ENCODE assay signal across 22 cellular contexts in genomic region chr17:4666296-4666695, GRCh38. TPM values are rescaled to one million over a fixed set of nuclear protein-coding genes. Genes with fewer than 3 reads are reported as not detected.
DNase-seq lines count a peak whose midpoint lies in the region; ATAC-seq, FAIRE-seq and TF ChIP-seq lines count a peak whose summit lies in the region.
"Had no signal": no experiment of that assay in that cellular context is flagged by ENCODE, and none has a peak within 500 bp of the region (broad histone marks: within the 10 kb centered on the region; RNA-seq: fewer than 3 reads in every experiment).

No MANE protein-coding gene starts in this region.

- no peak for ATAC-seq in GM18511 (IDR thresholded peaks at IDR 0.05; ENCODE audit: unreplicated experiment)

- peak; percentile 5 for DNase-seq in AG10803 (ENCODE audit: low read depth)
- peak; percentile 69 for DNase-seq in NCI-H460 (ENCODE audit: extremely low read depth, low read depth)
- peak; percentile 21 for DNase-seq in fibroblast of gingiva (ENCODE audit: low read depth)
- peak; percentile 46 for DNase-seq in retinal pigment epithelial cell (ENCODE audit: low read depth)
- DNase-seq in urothelium cell line (ENCODE audit: low spot score), result no peak
- no peak for DNase-seq in activated CD8-positive, alpha-beta memory T cell treated with anti-CD3 and anti-CD28 coated beads, Interleukin-2, amount 50 U/mL, for 4 hours
- DNase-seq: ACHN; AML-193; Caco-2; CD4-positive, alpha-beta T cell; DMS153; DMS79; GF-D8; H9 had no signal

- H3K4me3 ChIP-seq in AG10803 (ENCODE audit: low read length), result no peak overlapping the region
- H3K4me3 ChIP-seq in retinal pigment epithelial cell (ENCODE audit: low read length), result no peak overlapping the region

- no peak for TF ChIP-seq CTCF in AG10803 (conservative IDR thresholded peaks at IDR 0.05; ENCODE audit: low read length)
- no peak for TF ChIP-seq CTCF in retinal pigment epithelial cell (conservative IDR thresholded peaks at IDR 0.05; ENCODE audit: low read depth, low read length)

- no peak for FAIRE-seq in urothelium cell line (lab: Jason Lieb, UNC)
- FAIRE-seq: D721Med, GM19239, H1, HepG2 had no signal

RNA-seq across cellular contexts. Expression of gene ALOX15, which starts 24.8 kb away (rescaled TPM):
- total RNA-seq in NCI-H460 (2014; rRNA removed; shearing (Covaris generic)), result 2.1 and 2.3 TPM in 2 replicates
- 7.4 and 11.9 TPM in 2 replicates for polyA plus RNA-seq in NCI-H460 (2014; cell fraction: nucleus; rRNA removed)
- total RNA-seq: A172, Daoy had no signal
- polyA plus RNA-seq: BJ, HepG2 had no signal

RNA-seq across cellular contexts. Expression of gene PELP1, which starts 37.6 kb away (rescaled TPM):
- total RNA-seq in NCI-H460 (2014; rRNA removed; shearing (Covaris generic)), result 58.2 and 61.8 TPM in 2 replicates
- 62.6 and 104 TPM in 2 replicates for polyA plus RNA-seq in NCI-H460 (2014; cell fraction: nucleus; rRNA removed)

RNA-seq across cellular contexts. Expression of gene ARRB2, which starts 44.1 kb away (rescaled TPM):
- 28.8 and 32.9 TPM in 2 replicates for total RNA-seq in NCI-H460 (2014; rRNA removed; shearing (Covaris generic))
- 32.5 and 32.6 TPM in 2 replicates for polyA plus RNA-seq in NCI-H460 (2014; cell fraction: nucleus; rRNA removed)

Comparison
In these comparisons a context has a peak if more than half of its experiments do, and no peak if none do; other contexts are left out.
1. DNase-seq: peak in AG10803 (single experiment), NCI-H460 (single experiment), fibroblast of gingiva (single experiment) and retinal pigment epithelial cell (single experiment); none in urothelium cell line (single experiment) and activated CD8-positive, alpha-beta memory T cell treated with anti-CD3 and anti-CD28 coated beads, Interleukin-2, amount 50 U/mL, for 4 hours (single experiment).